26 cellular contexts compared by ENCODE assay signal in genomic region chr2:226273440-226273839, GRCh38.
"Had no signal": no experiment of that assay in that cellular context is flagged by ENCODE, and none has a peak within 500 bp of the region (broad histone marks: within the 10 kb centered on the region; RNA-seq: fewer than 3 reads in every experiment).

No MANE protein-coding gene starts in this region.

- H3K27ac ChIP-seq: foreskin keratinocyte, hepatocyte, pancreas, prostate gland, right atrium auricular region, spleen, suprapubic skin, tibial artery had no signal

- H3K36me3 Mint-ChIP-seq: activated naive CD4-positive, alpha-beta T cell treated with anti-CD3 and anti-CD28 coated beads, Interleukin-2, amount 50 U/mL, for 24 hours; mesothelial cell of epicardium; naive thymus-derived CD8-positive, alpha-beta T cell had no signal

- H3K4me3 ChIP-seq: hepatocyte, pancreas, prostate gland, right atrium auricular region, spleen, suprapubic skin, tibial artery had no signal

- H3K4me1 Mint-ChIP-seq: activated B cell treated with CpG ODN at 0.5 μM for 24 hours; activated naive CD4-positive, alpha-beta T cell treated with anti-CD3 and anti-CD28 coated beads, Interleukin-2, amount 50 U/mL, for 24 hours; activated naive CD8-positive, alpha-beta T cell treated with anti-CD3 and anti-CD28 coated beads, Interleukin-2, amount 50 U/mL, for 24 hours; endodermal cell; naive thymus-derived CD8-positive, alpha-beta T cell had no signal

- H3K9me3 ChIP-seq: pancreas, prostate gland, right atrium auricular region, spleen, suprapubic skin, tibial artery had no signal

- H3K9me3 Mint-ChIP-seq: activated B cell treated with CpG ODN at 0.5 μM for 24 hours; activated CD8-positive, alpha-beta T cell treated with anti-CD3 and anti-CD28 coated beads for 36 hours; activated T-helper 2 cell treated with anti-CD3 and anti-CD28 coated beads, Interferon-gamma antibody, Interleukin-2, Interleukin-4, amounts not matched to agents 10 μg/mL and 5 μg/mL and 100 μg/mL, durations not matched to agents 14 hours and 24 hours and 36 hours; endodermal cell; mesothelial cell of epicardium; naive thymus-derived CD8-positive, alpha-beta T cell; T-helper 2 cell treated with Interferon-gamma antibody and Interleukin-4, amounts not matched to agents 5 μg/mL and 100 μg/mL, for 36 hours had no signal

- H3K36me3 ChIP-seq: pancreas, prostate gland, right atrium auricular region, spleen, suprapubic skin, tibial artery had no signal

- H3K27me3 ChIP-seq: foreskin keratinocyte, hepatocyte, pancreas, right atrium auricular region, spleen, suprapubic skin, tibial artery had no signal

- H3K4me1 ChIP-seq: foreskin keratinocyte, pancreas, prostate gland, right atrium auricular region, spleen, suprapubic skin, tibial artery had no signal

- H3K4me3 Mint-ChIP-seq: activated B cell treated with CpG ODN at 0.5 μM for 24 hours; activated CD8-positive, alpha-beta T cell treated with anti-CD3 and anti-CD28 coated beads for 36 hours; activated naive CD4-positive, alpha-beta T cell treated with anti-CD3 and anti-CD28 coated beads, Interleukin-2, amount 50 U/mL, for 24 hours; activated naive CD8-positive, alpha-beta T cell treated with anti-CD3 and anti-CD28 coated beads, Interleukin-2, amount 50 U/mL, for 24 hours; endodermal cell; mesothelial cell of epicardium; naive thymus-derived CD8-positive, alpha-beta T cell; neural crest cell; T-helper 2 cell treated with Interferon-gamma antibody and Interleukin-4, amounts not matched to agents 5 μg/mL and 100 μg/mL, for 36 hours had no signal

- ATAC-seq: activated CD8-positive, alpha-beta T cell treated with anti-CD3 and anti-CD28 coated beads for 36 hours; activated naive CD8-positive, alpha-beta T cell treated with anti-CD3 and anti-CD28 coated beads, Interleukin-2, amount 50 U/mL, for 24 hours; esophagus mucosa; left colon; naive thymus-derived CD8-positive, alpha-beta T cell; pancreas had no signal

- DNase-seq: activated B cell treated with CpG ODN at 0.5 μM for 24 hours; activated CD4-positive, alpha-beta T cell treated with anti-CD3 and anti-CD28 coated beads, Interleukin-2, amount 50 U/mL, for 1 hour; activated CD8-positive, alpha-beta T cell treated with anti-CD3 and anti-CD28 coated beads for 36 hours; activated naive CD8-positive, alpha-beta T cell treated with anti-CD3 and anti-CD28 coated beads, Interleukin-2, amount 50 U/mL, for 24 hours; activated T-cell treated with anti-CD3 and anti-CD28 coated beads, Interleukin-2, amount 50 U/mL, for 48 hours; amygdala; caudate nucleus; endodermal cell; left colon; naive thymus-derived CD8-positive, alpha-beta T cell; nucleus accumbens; pancreas; spleen; stimulated activated naive CD4-positive, alpha-beta T cell; tibial artery had no signal

- H3K27ac Mint-ChIP-seq: activated B cell treated with CpG ODN at 0.5 μM for 24 hours; activated CD8-positive, alpha-beta T cell treated with anti-CD3 and anti-CD28 coated beads for 36 hours; activated naive CD4-positive, alpha-beta T cell treated with anti-CD3 and anti-CD28 coated beads, Interleukin-2, amount 50 U/mL, for 24 hours; activated naive CD8-positive, alpha-beta T cell treated with anti-CD3 and anti-CD28 coated beads, Interleukin-2, amount 50 U/mL, for 24 hours; activated T-helper 2 cell treated with anti-CD3 and anti-CD28 coated beads, Interferon-gamma antibody, Interleukin-2, Interleukin-4, amounts not matched to agents 10 μg/mL and 5 μg/mL and 100 μg/mL, durations not matched to agents 14 hours and 24 hours and 36 hours; endodermal cell; mesothelial cell of epicardium; naive thymus-derived CD8-positive, alpha-beta T cell; T-helper 2 cell treated with Interferon-gamma antibody and Interleukin-4, amounts not matched to agents 5 μg/mL and 100 μg/mL, for 36 hours had no signal
